ENCODE assay signal across 8 cellular contexts in the genomic region with DNA sequence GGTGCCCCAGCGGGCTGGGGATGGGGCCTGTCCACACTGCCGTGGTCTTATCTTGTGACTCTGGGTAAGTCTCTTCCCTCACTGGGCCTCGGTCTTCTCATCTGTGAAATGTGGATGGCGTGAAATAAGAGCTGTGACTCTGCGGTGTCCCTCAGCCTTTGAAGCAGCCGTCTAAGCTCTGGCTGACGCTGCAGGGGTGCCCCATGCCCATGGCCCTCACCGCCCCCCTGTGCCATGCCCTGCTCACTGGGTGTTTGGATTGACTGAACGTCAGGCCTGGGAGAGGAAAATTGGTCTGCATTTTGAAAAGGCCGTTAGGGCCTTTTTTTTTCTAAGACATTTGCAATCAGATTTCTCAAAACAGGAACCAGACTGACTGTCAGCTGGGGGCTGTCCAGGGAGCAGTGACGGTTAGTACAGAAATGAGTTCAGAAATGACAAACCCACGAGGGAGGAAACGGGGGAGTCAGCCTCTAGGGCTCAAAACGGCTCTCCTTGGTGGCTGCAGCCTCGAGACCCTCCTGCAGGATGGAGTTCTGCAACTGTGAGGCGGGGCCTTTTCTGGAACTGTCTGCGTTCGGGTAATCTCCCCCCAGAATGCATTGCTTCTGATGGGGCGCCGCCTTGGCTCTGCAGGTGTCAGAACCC. TPM values are rescaled to one million over a fixed set of nuclear protein-coding genes. Genes with fewer than 3 reads are reported as not detected.
DNase-seq lines count a peak whose midpoint lies in the region; ATAC-seq lines count a peak whose summit lies in the region.

No MANE protein-coding gene starts in this region.

- 43 to 46% methylated on average over 20 of the region's 20 CpGs for WGBS in esophagus, 2 donors

- peak overlapping the region; percentile 61 to 90 for H3K4me3 ChIP-seq in esophagus (ENCODE audit: low read depth in 1 of 2, low read length in 2 of 2)

- no peaks in the 10 kb centered on the region for H3K27me3 ChIP-seq in esophagus (ENCODE audit: control insufficient read depth in 1 of 2, insufficient read depth in 2 of 2, low read length in 2 of 2)

- peak overlapping the region; percentile 88 to 91 for H3K27ac ChIP-seq in esophagus (ENCODE audit: low read depth in 2 of 2, low read length in 1 of 2)

- DNase-seq in activated CD4-positive, alpha-beta T cell treated with anti-CD3 and anti-CD28 coated beads, Interleukin-2, amount 50 U/mL, for 1 hour: peak; percentile 59
- DNase-seq in sciatic nerve (ENCODE audit: low spot score) (peak; percentile 55), NCI-H510A (lab: John Stamatoyannopoulos, UW) (no peak), superior temporal gyrus (ENCODE audit: extremely low spot score) (no peak)

- peaks cover 0 to 36% of the 10 kb centered on the region in 2 donors for H3K36me3 ChIP-seq in esophagus (ENCODE audit: control insufficient read depth in 2 of 2, insufficient read depth in 2 of 2, low read length in 1 of 2)

- no peaks in the 10 kb centered on the region for H3K9me3 ChIP-seq in esophagus (ENCODE audit: control insufficient read depth in 2 of 2, insufficient read depth in 1 of 2, low read depth in 1 of 2, low read length in 1 of 2)

- peaks cover 26 to 61% of the 10 kb centered on the region in 2 donors for H3K4me1 ChIP-seq in esophagus (ENCODE audit: control insufficient read depth in 2 of 2, insufficient read depth in 2 of 2, low read length in 1 of 2)

- intact Hi-C loops in sciatic nerve (cut with DNase I): no loop called here

- ATAC-seq in GM18858 (IDR thresholded peaks at IDR 0.05; ENCODE audit: unreplicated experiment): peak; percentile 36
- ATAC-seq in HG03354 (IDR thresholded peaks at IDR 0.05; ENCODE audit: poor library complexity, severe bottlenecking, unreplicated experiment): peak; percentile 41
- no peak for ATAC-seq in sciatic nerve
- no peak for ATAC-seq in esophagus mucosa

RNA-seq across cellular contexts. Expression of gene GRK2, which starts 1.9 kb away (rescaled TPM):
- polyA plus RNA-seq in esophagus: 10 to 100 TPM; 62.4 to 74.2 TPM
- 61.7 TPM for total RNA-seq in sciatic nerve
- 61.6 TPM for total RNA-seq in esophagus mucosa

RNA-seq across cellular contexts. Expression of gene ANKRD13D, which starts 20.9 kb away (rescaled TPM):
- polyA plus RNA-seq in esophagus: 10 to 100 TPM; 36.8 to 87.3 TPM
- total RNA-seq in sciatic nerve (69.7 TPM), esophagus mucosa (45.2 TPM)

RNA-seq across cellular contexts. Expression of gene SSH3, which starts 35.2 kb away (rescaled TPM):
- polyA plus RNA-seq in esophagus: 10 to 100 TPM; 38.6 to 55.6 TPM
- 40.7 TPM for total RNA-seq in sciatic nerve
- total RNA-seq in esophagus mucosa: 78.4 TPM

Comparison
In these comparisons a context has a peak if more than half of its experiments do, and no peak if none do; other contexts are left out.
1. ATAC-seq: peak in GM18858 (single experiment) and HG03354 (single experiment); none in sciatic nerve (single experiment) and esophagus mucosa (single experiment).
2. DNase-seq: peak in activated CD4-positive, alpha-beta T cell treated with anti-CD3 and anti-CD28 coated beads, Interleukin-2, amount 50 U/mL, for 1 hour (single experiment) and sciatic nerve (single experiment); none in NCI-H510A (single experiment) and superior temporal gyrus (single experiment).